Comparison of ENCODE assay signal across 1 cellular context in genomic region chr11:97963528-97964331, GRCh38.
TF ChIP-seq lines count a peak whose summit lies in the region.

No MANE protein-coding gene starts in this region.

TF ChIP-seq in K562, 482 proteins besides CTCF, POLR2A, EP300 and RAD21 (continued from another document and continues in another):
- peak in 1 of 2 experiments; percentile 81; a peak in 2 of 4 replicates for TF ChIP-seq TBL1XR1 (IDR thresholded peaks at IDR 0.05; ENCODE audit: low read length in 2 of 2)
- TF ChIP-seq SAFB (IDR thresholded peaks at IDR 0.05; ENCODE audit: borderline replicate concordance, low read depth, low read length), result no peak
- TF ChIP-seq TCF15 (CRISPR knock-in tag; IDR thresholded peaks at IDR 0.05), result peak; percentile 100
- peak; percentile 85 for TF ChIP-seq ZNF77 (CRISPR knock-in tag; IDR thresholded peaks at IDR 0.05)
- TF ChIP-seq PCBP1 (IDR thresholded peaks at IDR 0.05; ENCODE audit: low read depth, low read length, poor library complexity, severe bottlenecking), result no peak
- peak; percentile 99 for TF ChIP-seq ZNF589 (CRISPR knock-in tag; IDR thresholded peaks at IDR 0.05; ENCODE audit: low read depth)
- peak; percentile 24; the same call in 1 of the 2 replicates for TF ChIP-seq ZNF507 (tag; conservative IDR thresholded peaks at IDR 0.05)
- peak; percentile 56; the same call in 1 of the 2 replicates for TF ChIP-seq CREB1 (IDR thresholded peaks at IDR 0.05)
- TF ChIP-seq CREB1 (CRISPR knock-in tag; IDR thresholded peaks at IDR 0.05), result no peak
- TF ChIP-seq ZNF76 (CRISPR knock-in tag; IDR thresholded peaks at IDR 0.05; ENCODE audit: borderline replicate concordance), result peak; percentile 98
- TF ChIP-seq E4F1 (CRISPR knock-in tag; IDR thresholded peaks at IDR 0.05; ENCODE audit: borderline replicate concordance), result peak; percentile 79; the same call in 1 of the 2 replicates
- TF ChIP-seq PTTG1 (tag; IDR thresholded peaks at IDR 0.05; ENCODE audit: low read depth), result peak; percentile 97
- TF ChIP-seq RBFOX2 (IDR thresholded peaks at IDR 0.05; ENCODE audit: low read depth, low read length), result peak; percentile 53; the same call in 1 of the 2 replicates
- no peak for TF ChIP-seq RBM39 (optimal IDR thresholded peaks at IDR 0.05; ENCODE audit: low read depth, low read length)
- peak; percentile 49 for TF ChIP-seq MEIS2 (IDR thresholded peaks at IDR 0.05; ENCODE audit: partially characterized antibody)
- peak; percentile 90 for TF ChIP-seq SMARCC2 (IDR thresholded peaks at IDR 0.05; ENCODE audit: low read depth)
- peak; percentile 37; the same call in 1 of the 2 replicates for TF ChIP-seq TARDBP (IDR thresholded peaks at IDR 0.05)
- TF ChIP-seq ESRRB (CRISPR knock-in tag; IDR thresholded peaks at IDR 0.05; ENCODE audit: borderline replicate concordance), result peak; percentile 92
- peak; percentile 86 for TF ChIP-seq DIDO1 (tag; IDR thresholded peaks at IDR 0.05; ENCODE audit: low read depth)
- TF ChIP-seq ZNF431 (CRISPR knock-in tag; IDR thresholded peaks at IDR 0.05), result no peak
- no peak for TF ChIP-seq SMARCB1 (IDR thresholded peaks at IDR 0.05; ENCODE audit: insufficient read length, low read depth)
- peak; percentile 72 for TF ChIP-seq JUNB (CRISPR knock-in tag; conservative IDR thresholded peaks at IDR 0.05)
- peak; percentile 99 for TF ChIP-seq ARID3B (CRISPR knock-in tag; IDR thresholded peaks at IDR 0.05; ENCODE audit: borderline replicate concordance)
- TF ChIP-seq CTCFL (IDR thresholded peaks at IDR 0.05; ENCODE audit: borderline replicate concordance, insufficient read depth, low read depth, low read length, poor library complexity, severe bottlenecking), result no peak
- peak; percentile 99 for TF ChIP-seq ZNF175 (CRISPR knock-in tag; IDR thresholded peaks at IDR 0.05; ENCODE audit: low read depth)
- peak; percentile 94 for TF ChIP-seq TCF3 (CRISPR knock-in tag; IDR thresholded peaks at IDR 0.05)
- TF ChIP-seq ZNF717 (CRISPR knock-in tag; IDR thresholded peaks at IDR 0.05), result peak; percentile 88; the same call in 1 of the 2 replicates
- peak; percentile 98 for TF ChIP-seq FOXO4 (CRISPR knock-in tag; IDR thresholded peaks at IDR 0.05)
- no peak for TF ChIP-seq STAT6 (CRISPR knock-in tag; IDR thresholded peaks at IDR 0.05)
- no peak for TF ChIP-seq THRAP3 (IDR thresholded peaks at IDR 0.05; ENCODE audit: borderline replicate concordance)
- peak; percentile 87 for TF ChIP-seq BHLHE40 (IDR thresholded peaks at IDR 0.05; ENCODE audit: low read length)
- TF ChIP-seq KLF16 (IDR thresholded peaks at IDR 0.05), result peak; percentile 89
- peak; percentile 91 for TF ChIP-seq SOX6 (IDR thresholded peaks at IDR 0.05)
- TF ChIP-seq ATF4 (CRISPR knock-in tag; IDR thresholded peaks at IDR 0.05), result peak; percentile 99
- peak; percentile 97 for TF ChIP-seq ZNF41 (CRISPR knock-in tag; conservative IDR thresholded peaks at IDR 0.05)
- peak; percentile 99 for TF ChIP-seq ZNF668 (CRISPR knock-in tag; IDR thresholded peaks at IDR 0.05)
- TF ChIP-seq ZNF282 (CRISPR knock-in tag; IDR thresholded peaks at IDR 0.05), result no peak
- TF ChIP-seq ZNF740 (CRISPR knock-in tag; IDR thresholded peaks at IDR 0.05), result no peak
- peak in 1 of 2 experiments; percentile 97; a peak in 2 of 4 replicates for TF ChIP-seq ZNF740 (tag; IDR thresholded peaks at IDR 0.05)
- peak; percentile 80 for TF ChIP-seq CTBP1 (IDR thresholded peaks at IDR 0.05; ENCODE audit: borderline replicate concordance)
- TF ChIP-seq ZNF644 (tag; IDR thresholded peaks at IDR 0.05; ENCODE audit: low read depth), result peak; percentile 97
- peak; percentile 77 for TF ChIP-seq GMEB1 (CRISPR knock-in tag; IDR thresholded peaks at IDR 0.05)
- TF ChIP-seq ETS1 (conservative IDR thresholded peaks at IDR 0.05; ENCODE audit: control insufficient read depth, low read depth, low read length), result peak; percentile 87
